8 cellular contexts compared by ENCODE assay signal in the genomic region with DNA sequence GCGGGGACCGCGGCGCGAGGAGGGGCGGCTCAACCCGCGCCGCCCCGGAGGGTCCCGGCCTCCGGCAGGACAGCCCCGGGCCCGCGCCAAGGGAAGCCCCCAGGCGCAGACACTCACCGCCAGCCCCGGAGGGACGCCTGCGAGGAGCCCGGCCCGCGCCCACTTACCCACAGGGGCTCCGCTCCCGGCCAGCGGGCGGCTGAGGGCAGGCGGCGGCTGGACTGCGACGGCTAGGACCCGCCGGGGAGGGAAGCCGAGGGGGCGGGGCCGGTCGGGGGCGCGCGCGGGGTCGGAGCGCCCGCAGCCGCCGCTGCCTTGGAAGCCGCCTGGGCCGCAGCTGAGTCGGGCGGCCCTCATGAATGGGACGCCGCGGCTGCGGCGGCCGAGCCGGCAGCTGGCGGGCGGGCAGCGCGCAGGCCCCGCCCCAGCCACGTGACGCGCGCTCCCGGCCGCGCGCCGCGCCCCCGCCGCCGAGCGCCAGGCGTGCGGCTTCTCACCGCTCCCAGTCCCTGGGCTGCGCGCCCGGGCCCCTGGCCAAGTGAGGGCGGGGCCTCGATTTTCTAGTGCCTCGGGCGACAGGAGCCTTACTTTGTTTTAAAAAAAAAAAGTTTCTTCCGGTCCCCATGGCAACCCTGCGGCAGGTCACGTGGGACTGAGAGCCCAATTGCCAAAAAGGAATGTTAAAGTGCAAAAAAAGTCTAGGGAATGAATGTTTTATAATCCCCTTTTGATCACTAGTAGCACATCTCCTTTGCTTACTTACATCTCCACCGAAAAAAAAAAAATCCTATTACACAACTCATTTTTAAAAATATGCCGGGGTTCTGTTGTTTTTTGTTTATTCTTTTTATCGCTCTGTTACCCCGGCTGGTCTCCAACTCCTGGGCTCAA. TPM values are rescaled to one million over a fixed set of nuclear protein-coding genes. Genes with fewer than 3 reads are reported as not detected.
A peak's percentile ranks its signal among the peaks of the same experiment; 100 is the strongest.
DNase-seq lines count a peak whose midpoint lies in the region; ATAC-seq lines count a peak whose summit lies in the region.

A gene with protein sequence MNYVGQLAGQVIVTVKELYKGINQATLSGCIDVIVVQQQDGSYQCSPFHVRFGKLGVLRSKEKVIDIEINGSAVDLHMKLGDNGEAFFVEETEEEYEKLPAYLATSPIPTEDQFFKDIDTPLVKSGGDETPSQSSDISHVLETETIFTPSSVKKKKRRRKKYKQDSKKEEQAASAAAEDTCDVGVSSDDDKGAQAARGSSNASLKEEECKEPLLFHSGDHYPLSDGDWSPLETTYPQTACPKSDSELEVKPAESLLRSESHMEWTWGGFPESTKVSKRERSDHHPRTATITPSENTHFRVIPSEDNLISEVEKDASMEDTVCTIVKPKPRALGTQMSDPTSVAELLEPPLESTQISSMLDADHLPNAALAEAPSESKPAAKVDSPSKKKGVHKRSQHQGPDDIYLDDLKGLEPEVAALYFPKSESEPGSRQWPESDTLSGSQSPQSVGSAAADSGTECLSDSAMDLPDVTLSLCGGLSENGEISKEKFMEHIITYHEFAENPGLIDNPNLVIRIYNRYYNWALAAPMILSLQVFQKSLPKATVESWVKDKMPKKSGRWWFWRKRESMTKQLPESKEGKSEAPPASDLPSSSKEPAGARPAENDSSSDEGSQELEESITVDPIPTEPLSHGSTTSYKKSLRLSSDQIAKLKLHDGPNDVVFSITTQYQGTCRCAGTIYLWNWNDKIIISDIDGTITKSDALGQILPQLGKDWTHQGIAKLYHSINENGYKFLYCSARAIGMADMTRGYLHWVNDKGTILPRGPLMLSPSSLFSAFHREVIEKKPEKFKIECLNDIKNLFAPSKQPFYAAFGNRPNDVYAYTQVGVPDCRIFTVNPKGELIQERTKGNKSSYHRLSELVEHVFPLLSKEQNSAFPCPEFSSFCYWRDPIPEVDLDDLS (minus strand): TSS at position 225 of the 891 bp plus-strand sequence. CDS start 52,304 bp downstream, outside the sequence.

- peak within 1 kb of the TSS; percentile 93 to 100 (median 96) for H3K4me3 Mint-ChIP-seq in IgD-negative memory B cell

- no peaks in the 10 kb centered on the region for H3K9me3 Mint-ChIP-seq in IgD-negative memory B cell

- H3K27me3 Mint-ChIP-seq in IgD-negative memory B cell, result no peaks in the 10 kb centered on the region

- ATAC-seq in GM21576 (IDR thresholded peaks at IDR 0.05; ENCODE audit: unreplicated experiment), result peak; percentile 84

- peak within 1 kb of the TSS; percentile 95 to 96 (median 96) for H3K27ac Mint-ChIP-seq in IgD-negative memory B cell

- H3K4me1 Mint-ChIP-seq in IgD-negative memory B cell, result peaks cover 40 to 52% (median 51%) of the 10 kb centered on the region in 3 donors

- peak; percentile 88 for DNase-seq in DMS114 treated with DMSO at 0.1 percent for 48 hours (lab: John Stamatoyannopoulos, UW; ENCODE audit: unreplicated experiment)
- peak; percentile 99 for DNase-seq in OCI-M1 (lab: John Stamatoyannopoulos, UW)
- peak; percentile 94 for DNase-seq in activated T-cell treated with anti-CD3 and anti-CD28 coated beads for 24 hours (ENCODE audit: low read depth)
- DNase-seq in epidermal melanocyte (ENCODE audit: insufficient read length, low spot score), result peak; percentile 93
- peak; percentile 90 for DNase-seq in middle frontal gyrus (ENCODE audit: extremely low spot score, low spot score)
- DNase-seq in stimulated activated CD8-positive, alpha-beta memory T cell treated with anti-CD3 and anti-CD28 coated beads, Interleukin-2, amount 100 ng/mL, for 1 hour (ENCODE audit: low read depth in 2 of 2), result peak; percentile 89 to 92

- peaks cover 2% of the 10 kb centered on the region for H3K36me3 Mint-ChIP-seq in IgD-negative memory B cell

RNA-seq across cellular contexts. Expression of the gene that starts here (rescaled TPM):
- 8.8 TPM for polyA plus RNA-seq in IgD-negative memory B cell

Comparison
In these comparisons a context has a peak if more than half of its experiments do, and no peak if none do; other contexts are left out.
1. Peak in every context shown above with its lines: DNase-seq and ATAC-seq.